ENCODE assay signal across 1 cellular context in the genomic region with DNA sequence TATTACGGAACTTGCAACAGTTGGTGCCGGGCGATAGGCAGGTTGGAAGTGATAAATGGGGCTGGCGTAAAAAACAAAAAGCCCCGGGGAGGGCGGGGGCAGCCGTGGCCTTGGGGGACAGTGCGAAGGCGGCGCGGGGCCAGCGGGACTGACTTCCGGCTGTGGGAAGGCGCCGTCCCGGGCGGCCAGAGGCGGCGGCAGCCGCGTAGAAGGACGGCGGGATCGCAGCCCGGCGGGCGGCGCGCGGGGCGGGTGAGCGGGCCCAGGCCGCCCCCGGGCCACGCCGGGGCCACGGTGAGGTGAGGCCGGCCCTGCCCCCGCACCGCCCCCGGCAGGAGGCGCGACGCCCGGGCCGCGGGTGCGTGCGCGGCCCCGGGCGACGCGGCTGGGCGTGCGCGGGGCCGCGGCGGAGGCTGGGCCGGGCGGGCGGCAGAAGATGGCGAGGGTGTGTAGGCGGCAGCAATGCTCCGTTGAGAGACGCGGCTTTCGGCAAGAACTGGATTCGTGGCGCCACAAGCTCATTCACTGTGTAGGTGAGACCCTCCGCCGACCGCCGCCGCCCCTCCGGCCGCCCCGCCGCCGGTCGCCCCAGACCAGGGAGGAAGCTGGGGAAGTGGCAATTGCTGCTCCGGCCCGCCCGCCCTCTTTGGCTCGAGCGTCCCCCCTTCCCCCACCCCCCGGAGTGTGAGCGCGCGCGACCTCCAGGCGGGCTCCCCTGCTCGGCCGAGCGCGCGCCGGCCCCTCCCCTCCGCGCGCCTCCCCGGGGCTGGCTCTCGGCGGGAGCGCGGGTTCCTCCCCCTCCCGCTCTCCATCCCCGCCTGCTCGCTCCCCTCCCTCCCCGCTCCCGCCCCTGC.
TF ChIP-seq lines count a peak whose summit lies in the region.

A gene (plus strand): TSS at position 432 of the 854 bp plus-strand sequence. CDS start 116,760 bp downstream, outside the sequence.

TF ChIP-seq in K562, 482 proteins besides CTCF, POLR2A, EP300 and RAD21 (continued from another document and continues in another):
- no peak for TF ChIP-seq ZNF347 (CRISPR knock-in tag; IDR thresholded peaks at IDR 0.05; ENCODE audit: low read depth)
- TF ChIP-seq EGR1 (conservative IDR thresholded peaks at IDR 0.05) = peak; percentile 68
- TF ChIP-seq, protein P1, sequence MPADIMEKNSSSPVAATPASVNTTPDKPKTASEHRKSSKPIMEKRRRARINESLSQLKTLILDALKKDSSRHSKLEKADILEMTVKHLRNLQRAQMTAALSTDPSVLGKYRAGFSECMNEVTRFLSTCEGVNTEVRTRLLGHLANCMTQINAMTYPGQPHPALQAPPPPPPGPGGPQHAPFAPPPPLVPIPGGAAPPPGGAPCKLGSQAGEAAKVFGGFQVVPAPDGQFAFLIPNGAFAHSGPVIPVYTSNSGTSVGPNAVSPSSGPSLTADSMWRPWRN (IDR thresholded peaks at IDR 0.05; ENCODE audit: low read depth) = no peak
- peak; percentile 92 for TF ChIP-seq CCNT2 (IDR thresholded peaks at IDR 0.05; ENCODE audit: borderline replicate concordance, extremely low read depth, insufficient read length, low read depth, low read length)
- TF ChIP-seq, protein P2, sequence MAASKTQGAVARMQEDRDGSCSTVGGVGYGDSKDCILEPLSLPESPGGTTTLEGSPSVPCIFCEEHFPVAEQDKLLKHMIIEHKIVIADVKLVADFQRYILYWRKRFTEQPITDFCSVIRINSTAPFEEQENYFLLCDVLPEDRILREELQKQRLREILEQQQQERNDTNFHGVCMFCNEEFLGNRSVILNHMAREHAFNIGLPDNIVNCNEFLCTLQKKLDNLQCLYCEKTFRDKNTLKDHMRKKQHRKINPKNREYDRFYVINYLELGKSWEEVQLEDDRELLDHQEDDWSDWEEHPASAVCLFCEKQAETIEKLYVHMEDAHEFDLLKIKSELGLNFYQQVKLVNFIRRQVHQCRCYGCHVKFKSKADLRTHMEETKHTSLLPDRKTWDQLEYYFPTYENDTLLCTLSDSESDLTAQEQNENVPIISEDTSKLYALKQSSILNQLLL (CRISPR knock-in tag; IDR thresholded peaks at IDR 0.05; ENCODE audit: borderline replicate concordance) = no peak
- TF ChIP-seq HNRNPLL (IDR thresholded peaks at IDR 0.05; ENCODE audit: low read depth, low read length, poor library complexity, severe bottlenecking) = peak; percentile 83
- TF ChIP-seq GTF2E2 (tag; IDR thresholded peaks at IDR 0.05) = peak; percentile 48; the same call in 1 of the 2 replicates
- TF ChIP-seq, protein P3, sequence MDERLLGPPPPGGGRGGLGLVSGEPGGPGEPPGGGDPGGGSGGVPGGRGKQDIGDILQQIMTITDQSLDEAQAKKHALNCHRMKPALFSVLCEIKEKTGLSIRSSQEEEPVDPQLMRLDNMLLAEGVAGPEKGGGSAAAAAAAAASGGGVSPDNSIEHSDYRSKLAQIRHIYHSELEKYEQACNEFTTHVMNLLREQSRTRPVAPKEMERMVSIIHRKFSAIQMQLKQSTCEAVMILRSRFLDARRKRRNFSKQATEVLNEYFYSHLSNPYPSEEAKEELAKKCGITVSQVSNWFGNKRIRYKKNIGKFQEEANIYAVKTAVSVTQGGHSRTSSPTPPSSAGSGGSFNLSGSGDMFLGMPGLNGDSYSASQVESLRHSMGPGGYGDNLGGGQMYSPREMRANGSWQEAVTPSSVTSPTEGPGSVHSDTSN (CRISPR knock-in tag; IDR thresholded peaks at IDR 0.05; ENCODE audit: low read depth) = no peak
- TF ChIP-seq, protein P3 (tag; conservative IDR thresholded peaks at IDR 0.05; ENCODE audit: low read depth) = peak; percentile 73; the same call in 1 of the 2 replicates
- peak; percentile 94 for TF ChIP-seq ZNF644 (tag; IDR thresholded peaks at IDR 0.05; ENCODE audit: low read depth)
- no peak for TF ChIP-seq NFXL1 (CRISPR knock-in tag; IDR thresholded peaks at IDR 0.05)
- no peak for TF ChIP-seq RBM14 (IDR thresholded peaks at IDR 0.05; ENCODE audit: borderline replicate concordance, insufficient read depth, low read depth, low read length)
- peak in 1 of 2 experiments; percentile 3; a peak in 1 of 4 replicates for TF ChIP-seq MAZ (CRISPR knock-in tag; conservative IDR thresholded peaks at IDR 0.05 in 1 of 2, IDR thresholded peaks at IDR 0.05 in 1 of 2)
- TF ChIP-seq PHF8 (IDR thresholded peaks at IDR 0.05; ENCODE audit: borderline replicate concordance, low read length) = peak; percentile 62; the same call in 1 of the 2 replicates
- no peak for TF ChIP-seq NR3C1 (CRISPR knock-in tag; IDR thresholded peaks at IDR 0.05)
- TF ChIP-seq, protein P4, sequence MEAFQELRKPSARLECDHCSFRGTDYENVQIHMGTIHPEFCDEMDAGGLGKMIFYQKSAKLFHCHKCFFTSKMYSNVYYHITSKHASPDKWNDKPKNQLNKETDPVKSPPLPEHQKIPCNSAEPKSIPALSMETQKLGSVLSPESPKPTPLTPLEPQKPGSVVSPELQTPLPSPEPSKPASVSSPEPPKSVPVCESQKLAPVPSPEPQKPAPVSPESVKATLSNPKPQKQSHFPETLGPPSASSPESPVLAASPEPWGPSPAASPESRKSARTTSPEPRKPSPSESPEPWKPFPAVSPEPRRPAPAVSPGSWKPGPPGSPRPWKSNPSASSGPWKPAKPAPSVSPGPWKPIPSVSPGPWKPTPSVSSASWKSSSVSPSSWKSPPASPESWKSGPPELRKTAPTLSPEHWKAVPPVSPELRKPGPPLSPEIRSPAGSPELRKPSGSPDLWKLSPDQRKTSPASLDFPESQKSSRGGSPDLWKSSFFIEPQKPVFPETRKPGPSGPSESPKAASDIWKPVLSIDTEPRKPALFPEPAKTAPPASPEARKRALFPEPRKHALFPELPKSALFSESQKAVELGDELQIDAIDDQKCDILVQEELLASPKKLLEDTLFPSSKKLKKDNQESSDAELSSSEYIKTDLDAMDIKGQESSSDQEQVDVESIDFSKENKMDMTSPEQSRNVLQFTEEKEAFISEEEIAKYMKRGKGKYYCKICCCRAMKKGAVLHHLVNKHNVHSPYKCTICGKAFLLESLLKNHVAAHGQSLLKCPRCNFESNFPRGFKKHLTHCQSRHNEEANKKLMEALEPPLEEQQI (IDR thresholded peaks at IDR 0.05) = no peak
- TF ChIP-seq BRCA1 (IDR thresholded peaks at IDR 0.05) = no peak
- TF ChIP-seq BRCA1 (CRISPR knock-in tag; IDR thresholded peaks at IDR 0.05) = no peak
- peak; percentile 80 for TF ChIP-seq POLR2H (tag; IDR thresholded peaks at IDR 0.05; ENCODE audit: low read depth)
- peak; percentile 53; the same call in 1 of the 2 replicates for TF ChIP-seq GABPB1 (CRISPR knock-in tag; IDR thresholded peaks at IDR 0.05)
- peak; percentile 45; the same call in 1 of the 2 replicates for TF ChIP-seq TAF7 (tag; IDR thresholded peaks at IDR 0.05)
- TF ChIP-seq RB1 (IDR thresholded peaks at IDR 0.05; ENCODE audit: low read depth) = peak; percentile 67; the same call in 1 of the 2 replicates
- 0 out of 2 replicates have a peak, but pooled peaks have one; percentile 5 for TF ChIP-seq E2F3 (CRISPR knock-in tag; IDR thresholded peaks at IDR 0.05)
- TF ChIP-seq, protein P5, sequence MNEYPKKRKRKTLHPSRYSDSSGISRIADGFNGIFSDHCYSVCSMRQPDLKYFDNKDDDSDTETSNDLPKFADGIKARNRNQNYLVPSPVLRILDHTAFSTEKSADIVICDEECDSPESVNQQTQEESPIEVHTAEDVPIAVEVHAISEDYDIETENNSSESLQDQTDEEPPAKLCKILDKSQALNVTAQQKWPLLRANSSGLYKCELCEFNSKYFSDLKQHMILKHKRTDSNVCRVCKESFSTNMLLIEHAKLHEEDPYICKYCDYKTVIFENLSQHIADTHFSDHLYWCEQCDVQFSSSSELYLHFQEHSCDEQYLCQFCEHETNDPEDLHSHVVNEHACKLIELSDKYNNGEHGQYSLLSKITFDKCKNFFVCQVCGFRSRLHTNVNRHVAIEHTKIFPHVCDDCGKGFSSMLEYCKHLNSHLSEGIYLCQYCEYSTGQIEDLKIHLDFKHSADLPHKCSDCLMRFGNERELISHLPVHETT (CRISPR knock-in tag; conservative IDR thresholded peaks at IDR 0.05 in 1 of 2, IDR thresholded peaks at IDR 0.05 in 1 of 2) = peak in 1 of 2 experiments; percentile 100; a peak in 2 of 4 replicates
- peak; percentile 63 for TF ChIP-seq TEAD4 (IDR thresholded peaks at IDR 0.05; ENCODE audit: low read length)
- TF ChIP-seq TEAD4 (CRISPR knock-in tag; IDR thresholded peaks at IDR 0.05; ENCODE audit: borderline replicate concordance) = no peak
- TF ChIP-seq EP400 (IDR thresholded peaks at IDR 0.05) = 0 out of 2 replicates have a peak, but pooled peaks have one; percentile 38
- TF ChIP-seq, protein P6, sequence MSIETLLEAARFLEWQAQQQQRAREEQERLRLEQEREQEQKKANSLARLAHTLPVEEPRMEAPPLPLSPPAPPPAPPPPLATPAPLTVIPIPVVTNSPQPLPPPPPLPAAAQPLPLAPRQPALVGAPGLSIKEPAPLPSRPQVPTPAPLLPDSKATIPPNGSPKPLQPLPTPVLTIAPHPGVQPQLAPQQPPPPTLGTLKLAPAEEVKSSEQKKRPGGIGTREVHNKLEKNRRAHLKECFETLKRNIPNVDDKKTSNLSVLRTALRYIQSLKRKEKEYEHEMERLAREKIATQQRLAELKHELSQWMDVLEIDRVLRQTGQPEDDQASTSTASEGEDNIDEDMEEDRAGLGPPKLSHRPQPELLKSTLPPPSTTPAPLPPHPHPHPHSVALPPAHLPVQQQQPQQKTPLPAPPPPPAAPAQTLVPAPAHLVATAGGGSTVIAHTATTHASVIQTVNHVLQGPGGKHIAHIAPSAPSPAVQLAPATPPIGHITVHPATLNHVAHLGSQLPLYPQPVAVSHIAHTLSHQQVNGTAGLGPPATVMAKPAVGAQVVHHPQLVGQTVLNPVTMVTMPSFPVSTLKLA (conservative IDR thresholded peaks at IDR 0.05) = 0 out of 4 replicates have a peak, but pooled peaks of 1 of the 2 experiments have one; percentile 38
- peak; percentile 80 for TF ChIP-seq TCF3 (CRISPR knock-in tag; IDR thresholded peaks at IDR 0.05)
- TF ChIP-seq MEIS2 (IDR thresholded peaks at IDR 0.05; ENCODE audit: partially characterized antibody) = peak; percentile 74
- peak; percentile 74 for TF ChIP-seq CBFA2T3 (IDR thresholded peaks at IDR 0.05)
- TF ChIP-seq ZNF551 (CRISPR knock-in tag; IDR thresholded peaks at IDR 0.05) = no peak
- TF ChIP-seq CREB1 (IDR thresholded peaks at IDR 0.05) = 0 out of 2 replicates have a peak, but pooled peaks have one; percentile 34
- no peak for TF ChIP-seq CREB1 (CRISPR knock-in tag; IDR thresholded peaks at IDR 0.05)
- no peak; the same call in none of the 2 replicates for TF ChIP-seq MYC (IDR thresholded peaks at IDR 0.05; ENCODE audit: low read depth, low read length)
- no peak for TF ChIP-seq MYC (CRISPR knock-in tag; IDR thresholded peaks at IDR 0.05; ENCODE audit: borderline replicate concordance, low read depth)
- TF ChIP-seq POLR2B (IDR thresholded peaks at IDR 0.05; ENCODE audit: low read depth, partially characterized antibody) = peak; percentile 16
- peak; percentile 82 for TF ChIP-seq SMAD4 (CRISPR knock-in tag; conservative IDR thresholded peaks at IDR 0.05)
- peak; percentile 3; the same call in 1 of the 2 replicates for TF ChIP-seq ESRRA (IDR thresholded peaks at IDR 0.05; ENCODE audit: borderline replicate concordance, low read depth)
- TF ChIP-seq ELF1 (tag; IDR thresholded peaks at IDR 0.05) = peak; percentile 70
- TF ChIP-seq ZNF253 (CRISPR knock-in tag; conservative IDR thresholded peaks at IDR 0.05) = no peak
- no peak for TF ChIP-seq ETV6 (IDR thresholded peaks at IDR 0.05; ENCODE audit: borderline replicate concordance in 1 of 2, low read depth in 2 of 2, low read length in 1 of 2)
- no peak for TF ChIP-seq ETV6 (CRISPR knock-in tag; IDR thresholded peaks at IDR 0.05; ENCODE audit: borderline replicate concordance)
- peak; percentile 70 for TF ChIP-seq ZFX (CRISPR knock-in tag; IDR thresholded peaks at IDR 0.05)
- no peak for TF ChIP-seq BDP1 (IDR thresholded peaks at IDR 0.05; ENCODE audit: insufficient read depth, insufficient read length)
- TF ChIP-seq SUPT5H (IDR thresholded peaks at IDR 0.05) = peak; percentile 70
- no peak for TF ChIP-seq MTF1 (CRISPR knock-in tag; IDR thresholded peaks at IDR 0.05; ENCODE audit: borderline replicate concordance)
- TF ChIP-seq KLF13 (tag; IDR thresholded peaks at IDR 0.05; ENCODE audit: borderline replicate concordance, low read depth) = no peak
- TF ChIP-seq, protein P7, sequence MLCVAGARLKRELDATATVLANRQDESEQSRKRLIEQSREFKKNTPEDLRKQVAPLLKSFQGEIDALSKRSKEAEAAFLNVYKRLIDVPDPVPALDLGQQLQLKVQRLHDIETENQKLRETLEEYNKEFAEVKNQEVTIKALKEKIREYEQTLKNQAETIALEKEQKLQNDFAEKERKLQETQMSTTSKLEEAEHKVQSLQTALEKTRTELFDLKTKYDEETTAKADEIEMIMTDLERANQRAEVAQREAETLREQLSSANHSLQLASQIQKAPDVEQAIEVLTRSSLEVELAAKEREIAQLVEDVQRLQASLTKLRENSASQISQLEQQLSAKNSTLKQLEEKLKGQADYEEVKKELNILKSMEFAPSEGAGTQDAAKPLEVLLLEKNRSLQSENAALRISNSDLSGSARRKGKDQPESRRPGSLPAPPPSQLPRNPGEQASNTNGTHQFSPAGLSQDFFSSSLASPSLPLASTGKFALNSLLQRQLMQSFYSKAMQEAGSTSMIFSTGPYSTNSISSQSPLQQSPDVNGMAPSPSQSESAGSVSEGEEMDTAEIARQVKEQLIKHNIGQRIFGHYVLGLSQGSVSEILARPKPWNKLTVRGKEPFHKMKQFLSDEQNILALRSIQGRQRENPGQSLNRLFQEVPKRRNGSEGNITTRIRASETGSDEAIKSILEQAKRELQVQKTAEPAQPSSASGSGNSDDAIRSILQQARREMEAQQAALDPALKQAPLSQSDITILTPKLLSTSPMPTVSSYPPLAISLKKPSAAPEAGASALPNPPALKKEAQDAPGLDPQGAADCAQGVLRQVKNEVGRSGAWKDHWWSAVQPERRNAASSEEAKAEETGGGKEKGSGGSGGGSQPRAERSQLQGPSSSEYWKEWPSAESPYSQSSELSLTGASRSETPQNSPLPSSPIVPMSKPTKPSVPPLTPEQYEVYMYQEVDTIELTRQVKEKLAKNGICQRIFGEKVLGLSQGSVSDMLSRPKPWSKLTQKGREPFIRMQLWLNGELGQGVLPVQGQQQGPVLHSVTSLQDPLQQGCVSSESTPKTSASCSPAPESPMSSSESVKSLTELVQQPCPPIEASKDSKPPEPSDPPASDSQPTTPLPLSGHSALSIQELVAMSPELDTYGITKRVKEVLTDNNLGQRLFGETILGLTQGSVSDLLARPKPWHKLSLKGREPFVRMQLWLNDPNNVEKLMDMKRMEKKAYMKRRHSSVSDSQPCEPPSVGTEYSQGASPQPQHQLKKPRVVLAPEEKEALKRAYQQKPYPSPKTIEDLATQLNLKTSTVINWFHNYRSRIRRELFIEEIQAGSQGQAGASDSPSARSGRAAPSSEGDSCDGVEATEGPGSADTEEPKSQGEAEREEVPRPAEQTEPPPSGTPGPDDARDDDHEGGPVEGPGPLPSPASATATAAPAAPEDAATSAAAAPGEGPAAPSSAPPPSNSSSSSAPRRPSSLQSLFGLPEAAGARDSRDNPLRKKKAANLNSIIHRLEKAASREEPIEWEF (CRISPR knock-in tag; IDR thresholded peaks at IDR 0.05) = peak; percentile 12; the same call in 1 of the 2 replicates
